8 cellular contexts compared by ENCODE assay signal in the genomic region with DNA sequence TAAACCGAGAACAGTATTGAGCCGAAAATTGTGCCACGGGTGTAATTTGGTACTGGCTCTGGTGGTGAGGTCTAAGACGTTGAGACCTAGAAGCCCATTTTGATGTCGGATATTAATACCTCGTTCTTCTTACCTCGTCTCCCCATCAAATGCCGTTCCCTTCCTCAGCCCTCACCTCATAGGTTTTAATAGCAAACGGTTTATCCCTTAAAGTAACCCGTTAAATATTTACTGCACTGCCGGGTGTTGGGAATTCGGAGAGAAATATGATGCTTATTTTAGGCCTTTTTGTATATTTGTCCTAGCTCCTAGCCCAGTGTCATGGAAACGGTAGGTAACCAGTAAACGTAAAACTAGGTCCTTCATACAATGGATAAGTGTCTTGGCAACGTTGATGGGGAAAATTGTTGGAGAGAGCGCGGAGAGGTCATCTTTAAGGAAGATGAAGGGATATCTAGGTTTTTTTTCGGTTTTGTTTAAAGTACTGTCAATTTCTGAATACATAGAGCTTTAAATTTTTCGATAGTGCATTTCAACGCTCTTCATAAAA. TPM values are rescaled to one million over a fixed set of nuclear protein-coding genes. Genes with fewer than 3 reads are reported as not detected.
DNase-seq lines count a peak whose midpoint lies in the region; TF ChIP-seq lines count a peak whose summit lies in the region.

No MANE protein-coding gene starts in this region.

- peak overlapping the region; percentile 93 to 95 for H3K27ac ChIP-seq in prostate gland

- no peaks in the 10 kb centered on the region for H3K9me3 ChIP-seq in prostate gland

- H3K4me1 ChIP-seq in prostate gland (replicated peaks), result peaks cover 4% of the 10 kb centered on the region

- intact Hi-C loops in prostate gland (cut with DNase I), result loop anchor here (5.0 kb wide), 1 partner anchor 338 kb away; the partner anchor contains the start of gene RPS13

- in situ Hi-C loops in GM13977 (cut with MboI; ENCODE audit: low pct_unique_long_range_greater_than_20kb, low sequenced_read_pairs, unreplicated experiment), result no loop called here

- TF ChIP-seq CTCF in prostate gland (IDR thresholded peaks at IDR 0.05), result no peak
- TF ChIP-seq CTCF in GM13977 (IDR thresholded peaks at IDR 0.05; ENCODE audit: extremely low read depth, insufficient read depth, missing control alignments), result no peak

- H3K4me3 ChIP-seq in prostate gland, result peak overlapping the region; percentile 73 to 80

- no peaks in the 10 kb centered on the region for H3K36me3 ChIP-seq in prostate gland

- 4% methylated on average over 20 of the region's 20 CpGs for WGBS in prostate gland

- DNase-seq in GM03348 (ENCODE audit: low spot score), result peak; percentile 17
- peak; percentile 56 for DNase-seq in NCI-H748 treated with DMSO at 0.1 percent for 48 hours (lab: John Stamatoyannopoulos, UW)
- DNase-seq in fibroblast of gingiva (ENCODE audit: low read depth), result peak; percentile 33
- no peak for DNase-seq in prostate gland (ENCODE audit: low spot score)
- no peak for DNase-seq in stimulated activated CD8-positive, alpha-beta memory T cell treated with anti-CD3 and anti-CD28 coated beads, Interleukin-4, amount 100 ng/mL, for 48 hours
- no peak for DNase-seq in stimulated activated naive CD4-positive, alpha-beta T cell treated with Interleukin-2 at 50 U/mL for 16 hours (lab: John Stamatoyannopoulos, UW)
- no peak for DNase-seq in GM13977 (ENCODE audit: low spot score)
- DNase-seq in HPDE6-E6E7 (ENCODE audit: extremely low spot score), result no peak

- no peak for TF ChIP-seq POLR2A in prostate gland (IDR thresholded peaks at IDR 0.05)

- H3K27me3 ChIP-seq in prostate gland (replicated peaks; ENCODE audit: insufficient read depth), result no peaks in the 10 kb centered on the region

RNA-seq across cellular contexts. Expression of gene C11orf58, which starts 1.0 kb away (rescaled TPM):
- total RNA-seq in prostate gland, result 100 to 1,000 TPM; 128 to 171 TPM

Comparison
In these comparisons a context has a peak if more than half of its experiments do, and no peak if none do; other contexts are left out.
1. DNase-seq: peak in GM03348 (single experiment), NCI-H748 treated with DMSO at 0.1 percent for 48 hours (single experiment) and fibroblast of gingiva (single experiment); none in prostate gland (single experiment), stimulated activated CD8-positive, alpha-beta memory T cell treated with anti-CD3 and anti-CD28 coated beads, Interleukin-4, amount 100 ng/mL, for 48 hours (single experiment), stimulated activated naive CD4-positive, alpha-beta T cell treated with Interleukin-2 at 50 U/mL for 16 hours (single experiment), GM13977 (single experiment) and HPDE6-E6E7 (single experiment).